In genomic region chr4:158621729-158622128, GRCh38 we compare ENCODE assay signal across 22 cellular contexts. TPM values are rescaled to one million over a fixed set of nuclear protein-coding genes. Genes with fewer than 3 reads are reported as not detected.
DNase-seq lines count a peak whose midpoint lies in the region; ATAC-seq and TF ChIP-seq lines count a peak whose summit lies in the region.
"Had no signal": no experiment of that assay in that cellular context is flagged by ENCODE, and none has a peak within 500 bp of the region (broad histone marks: within the 10 kb centered on the region; RNA-seq: fewer than 3 reads in every experiment).

No MANE protein-coding gene starts in this region.

- no peaks in the 10 kb centered on the region for H3K4me1 Mint-ChIP-seq in natural killer cell treated with Interleukin-12 subunit alpha and Interleukin-12 subunit beta and Interleukin-15 and Interleukin-18, amount 100 ng/mL, for 72 hours (ENCODE audit: low read depth in 2 of 2)
- H3K4me1 Mint-ChIP-seq: CD14-positive monocyte had no signal

- no peak overlapping the region for H3K4me3 Mint-ChIP-seq in natural killer cell treated with Interleukin-12 subunit alpha and Interleukin-12 subunit beta and Interleukin-15 and Interleukin-18, amount 100 ng/mL, for 72 hours
- H3K4me3 Mint-ChIP-seq: CD14-positive monocyte; T-helper 2 cell treated with Interferon-gamma antibody and Interleukin-4, amounts not matched to agents 5 μg/mL and 100 μg/mL, for 36 hours had no signal

- H3K9me3 Mint-ChIP-seq in natural killer cell treated with Interleukin-12 subunit alpha and Interleukin-12 subunit beta and Interleukin-15 and Interleukin-18, amount 100 ng/mL, for 72 hours = no peaks in the 10 kb centered on the region
- H3K9me3 Mint-ChIP-seq: CD14-positive monocyte; T-helper 2 cell treated with Interferon-gamma antibody and Interleukin-4, amounts not matched to agents 5 μg/mL and 100 μg/mL, for 36 hours had no signal

- no peak for TF ChIP-seq CTCF in MM.1S (IDR thresholded peaks at IDR 0.05; ENCODE audit: low read length)
- TF ChIP-seq CTCF in foreskin keratinocyte (conservative IDR thresholded peaks at IDR 0.05) = no peak
- TF ChIP-seq CTCF in ovary (IDR thresholded peaks at IDR 0.05) = no peak

- H3K4me3 ChIP-seq in MM.1S (ENCODE audit: low read length) (no peak overlapping the region), ovary (no peak overlapping the region)
- H3K4me3 ChIP-seq: MG63, PC-9, SJSA1 had no signal

- no peaks in the 10 kb centered on the region for H3K79me2 ChIP-seq in MM.1S (ENCODE audit: low read length)

- H3F3A ChIP-seq in MM.1S (ENCODE audit: insufficient read depth, low read length) = no peaks in the 10 kb centered on the region

- H3K36me3 ChIP-seq in MM.1S (replicated peaks; ENCODE audit: insufficient read depth, low read length) (no peaks in the 10 kb centered on the region), ovary (no peaks in the 10 kb centered on the region)
- H3K36me3 ChIP-seq: MG63, SJSA1 had no signal

- no peaks in the 10 kb centered on the region for H3K4me1 ChIP-seq in MM.1S (ENCODE audit: low read length)
- no peaks in the 10 kb centered on the region for H3K4me1 ChIP-seq in foreskin keratinocyte
- no peaks in the 10 kb centered on the region for H3K4me1 ChIP-seq in ovary (ENCODE audit: insufficient read depth)
- H3K4me1 ChIP-seq: SJSA1 had no signal

- no peaks in the 10 kb centered on the region for H3K9me2 ChIP-seq in MM.1S (replicated peaks; ENCODE audit: insufficient read depth, low read length)

- DNase-seq in MM.1S (peak; percentile 64), foreskin keratinocyte (peak; percentile 56 to 72), ovary (no peak)
- no peak for DNase-seq in natural killer cell treated with Interleukin-12 subunit alpha and Interleukin-12 subunit beta and Interleukin-15 and Interleukin-18, amount 100 ng/mL, for 72 hours (ENCODE audit: low spot score)
- DNase-seq: AML-193, COR-L47, DMS53, H7, MG63, NCI-H1105, NCI-H1694 treated with DMSO at 0.1 percent for 48 hours, NCI-H2107, NCI-H345, NCI-H774, PC-9 had no signal

- no peaks in the 10 kb centered on the region for H3K36me3 Mint-ChIP-seq in natural killer cell treated with Interleukin-12 subunit alpha and Interleukin-12 subunit beta and Interleukin-15 and Interleukin-18, amount 100 ng/mL, for 72 hours
- H3K36me3 Mint-ChIP-seq: CD14-positive monocyte had no signal

- H3K4me2 ChIP-seq in MM.1S (ENCODE audit: low read depth, low read length) = no peak overlapping the region
- H3K4me2 ChIP-seq: PC-9 had no signal

- no peak overlapping the region for H3K9ac ChIP-seq in MM.1S (ENCODE audit: low read length)

- intact Hi-C loops in ovary (cut with DNase I) = loop anchor here in 1 of 4 donors (10.0 kb wide), 1 partner anchor 367 kb away; no protein-coding TSS in a partner anchor

- no peak overlapping the region for H3K27ac Mint-ChIP-seq in natural killer cell treated with Interleukin-12 subunit alpha and Interleukin-12 subunit beta and Interleukin-15 and Interleukin-18, amount 100 ng/mL, for 72 hours
- H3K27ac Mint-ChIP-seq: CD14-positive monocyte; T-helper 2 cell treated with Interferon-gamma antibody and Interleukin-4, amounts not matched to agents 5 μg/mL and 100 μg/mL, for 36 hours had no signal

- H3K27me3 Mint-ChIP-seq in natural killer cell treated with Interleukin-12 subunit alpha and Interleukin-12 subunit beta and Interleukin-15 and Interleukin-18, amount 100 ng/mL, for 72 hours = peaks cover 12 to 45% of the 10 kb centered on the region in 2 donors

- WGBS in ovary, 3 donors = 87 to 95% (median 91%) methylated on average over 4 of the region's 4 CpGs

- H2AFZ ChIP-seq in MM.1S (ENCODE audit: low read length) = no peak overlapping the region
- H2AFZ ChIP-seq: PC-9 had no signal

- no peaks in the 10 kb centered on the region for H3K9me3 ChIP-seq in MM.1S (replicated peaks; ENCODE audit: insufficient read depth, low read length)
- H3K9me3 ChIP-seq in ovary = no peaks in the 10 kb centered on the region
- H3K9me3 ChIP-seq: SJSA1 had no signal

- no peak for TF ChIP-seq POLR2A in ovary (IDR thresholded peaks at IDR 0.05)

- TF ChIP-seq EP300 in ovary (IDR thresholded peaks at IDR 0.05) = no peak

- H3K27ac ChIP-seq in MM.1S (ENCODE audit: low read length) = no peak overlapping the region; the same call in 1 of the 2 replicates
- H3K27ac ChIP-seq in foreskin keratinocyte = no peak overlapping the region
- H3K27ac ChIP-seq in ovary = no peak overlapping the region
- H3K27ac ChIP-seq: PC-9, SJSA1 had no signal

- H3K27me3 ChIP-seq in MM.1S (replicated peaks; ENCODE audit: insufficient read depth, low read length) (no peaks in the 10 kb centered on the region), foreskin keratinocyte (no peaks in the 10 kb centered on the region), ovary (no peaks in the 10 kb centered on the region)
- H3K27me3 ChIP-seq: MG63 had no signal

- ATAC-seq in GM18867 (IDR thresholded peaks at IDR 0.05; ENCODE audit: unreplicated experiment) = peak; percentile 67
- peak; percentile 73 for ATAC-seq in HG02973 (IDR thresholded peaks at IDR 0.05; ENCODE audit: unreplicated experiment)
- peak; percentile 82 for ATAC-seq in foreskin keratinocyte
- ATAC-seq in GM18502 (IDR thresholded peaks at IDR 0.05; ENCODE audit: poor library complexity, unreplicated experiment) = no peak
- no peak for ATAC-seq in natural killer cell treated with Interleukin-12 subunit alpha and Interleukin-12 subunit beta and Interleukin-15 and Interleukin-18, amount 100 ng/mL, for 72 hours
- ATAC-seq in HG02852 (IDR thresholded peaks at IDR 0.05; ENCODE audit: unreplicated experiment) = no peak

- H4K20me1 ChIP-seq in MM.1S (ENCODE audit: insufficient read depth, low read length) = no peaks in the 10 kb centered on the region

RNA-seq across cellular contexts. Expression of gene C4orf46, which starts 50.0 kb away (rescaled TPM):
- total RNA-seq in foreskin keratinocyte (13.4 and 14.9 TPM in 2 replicates), ovary (1 to 10 TPM; 3.6 to 6.4 (median 4.5) TPM)
- polyA plus RNA-seq in foreskin keratinocyte (6.7 and 7.9 TPM in 2 replicates), ovary (1 to 10 TPM; 4.6 to 6.0 TPM)
- total RNA-seq in natural killer cell treated with Interleukin-12 subunit alpha and Interleukin-12 subunit beta and Interleukin-15 and Interleukin-18, amount 100 ng/mL, for 72 hours = 10 to 100 TPM; 12.8 to 14.5 TPM

RNA-seq across cellular contexts. Expression of gene ETFDH, which starts 50.4 kb away (rescaled TPM):
- total RNA-seq in foreskin keratinocyte (10.9 and 12.4 TPM in 2 replicates), ovary (10 to 100 TPM; 13.6 to 26.7 (median 19.5) TPM)
- polyA plus RNA-seq in foreskin keratinocyte (9.5 and 10.8 TPM in 2 replicates), ovary (10 to 100 TPM; 15.1 to 35.9 TPM)
- 10 to 100 TPM; 29.9 to 36.1 TPM for total RNA-seq in natural killer cell treated with Interleukin-12 subunit alpha and Interleukin-12 subunit beta and Interleukin-15 and Interleukin-18, amount 100 ng/mL, for 72 hours

Comparison
In these comparisons a context has a peak if more than half of its experiments do, and no peak if none do; other contexts are left out.
1. ATAC-seq: peak in GM18867 (single experiment), HG02973 (single experiment) and foreskin keratinocyte (single experiment); none in GM18502 (single experiment), natural killer cell treated with Interleukin-12 subunit alpha and Interleukin-12 subunit beta and Interleukin-15 and Interleukin-18, amount 100 ng/mL, for 72 hours (0 of 2) and HG02852 (single experiment).
2. DNase-seq: peak in MM.1S (single experiment) and foreskin keratinocyte (2 of 2); none in natural killer cell treated with Interleukin-12 subunit alpha and Interleukin-12 subunit beta and Interleukin-15 and Interleukin-18, amount 100 ng/mL, for 72 hours (single experiment) and ovary (0 of 5).